Comparison of ENCODE assay signal across 34 cellular contexts in genomic region chr3:145737952-145738351, GRCh38.
"Had no signal": no experiment of that assay in that cellular context is flagged by ENCODE, and none has a peak within 500 bp of the region (broad histone marks: within the 10 kb centered on the region; RNA-seq: fewer than 3 reads in every experiment).

No MANE protein-coding gene starts in this region.

- DNase-seq: activated effector memory CD4-positive, alpha-beta T cell treated with anti-CD3 and anti-CD28 coated beads, Interleukin-2, amount 50 U/mL, for 16 hours; activated effector memory CD4-positive, alpha-beta T cell treated with Interleukin-2 at 50 U/mL for 16 hours; activated gamma-delta T cell; activated gamma-delta T cell treated with Interleukin-2 at 50 U/mL for 16 hours; activated naive CD4-positive, alpha-beta T cell; activated naive CD4-positive, alpha-beta T cell treated with anti-CD3 and anti-CD28 coated beads for 36 hours; activated naive CD4-positive, alpha-beta T cell treated with anti-CD3 and anti-CD28 coated beads, Interleukin-2, amount 10 ng/mL, durations not matched to agents 7 days and 5 days; activated naive CD4-positive, alpha-beta T cell treated with anti-CD3 and anti-CD28 coated beads, Interleukin-2, amount 50 U/mL, for 16 hours; activated naive CD4-positive, alpha-beta T cell treated with Interleukin-2 at 50 U/mL for 16 hours; activated naive CD8-positive, alpha-beta T cell treated with anti-CD3 and anti-CD28 coated beads for 36 hours; activated naive CD8-positive, alpha-beta T cell treated with anti-CD3 and anti-CD28 coated beads, Interleukin-2, amount 10 ng/mL, durations not matched to agents 7 days and 5 days; activated naive CD8-positive, alpha-beta T cell treated with anti-CD3 and anti-CD28 coated beads, Interleukin-2, amount 50 U/mL, for 24 hours; activated T-cell treated with anti-CD3 and anti-CD28 coated beads, Interleukin-2, amount 50 U/mL, for 1 hour; activated T-cell treated with anti-CD3 and anti-CD28 coated beads, Interleukin-2, amount 50 U/mL, for 24 hours; activated T-cell treated with anti-CD3 and anti-CD28 coated beads, Interleukin-2, amount 50 U/mL, for 4 hours; activated T-cell treated with anti-CD3 and anti-CD28 coated beads, Interleukin-2, amount 50 U/mL, for 48 hours; activated T-cell treated with anti-CD3 and anti-CD28 coated beads, Interleukin-2, amount 50 U/mL, for 72 hours; adrenal gland; amniotic stem cell; amygdala; anterior cingulate cortex; aorta; body of pancreas; brain microvascular endothelial cell; caudate nucleus; central memory CD4-positive, alpha-beta T cell; cerebellar nuclear complex had no signal

- H3K36me3 ChIP-seq: adrenal gland, ascending aorta, brain microvascular endothelial cell, breast epithelium, cardiac muscle cell had no signal

- H3K9me3 ChIP-seq: adrenal gland, ascending aorta, body of pancreas, breast epithelium had no signal

- H3K4me1 ChIP-seq: adrenal gland, ascending aorta, body of pancreas, breast epithelium had no signal

- FAIRE-seq: astrocyte, bronchial epithelial cell had no signal

- H3K27me3 ChIP-seq: adrenal gland, ascending aorta, body of pancreas, brain microvascular endothelial cell, breast epithelium, cardiac muscle cell had no signal

- ATAC-seq: activated naive CD4-positive, alpha-beta T cell treated with anti-CD3 and anti-CD28 coated beads, Interleukin-2, amount 50 U/mL, for 72 hours; activated naive CD8-positive, alpha-beta T cell treated with anti-CD3 and anti-CD28 coated beads, Interleukin-2, amount 50 U/mL, for 24 hours; activated T-cell treated with anti-CD3 and anti-CD28 coated beads, Interleukin-2, amount 50 U/mL, for 4 hours; activated T-cell treated with anti-CD3 and anti-CD28 coated beads, Interleukin-2, amount 50 U/mL, for 72 hours; activated T-helper 17 cell treated with anti-CD3 and anti-CD28 coated beads, Interleukin-2, amount 50 U/mL, for 72 hours; body of pancreas had no signal

- H3K4me3 ChIP-seq: adrenal gland, ascending aorta, body of pancreas, breast epithelium, cardiac muscle cell had no signal

- H3K27ac ChIP-seq: adrenal gland, ascending aorta, body of pancreas, brain microvascular endothelial cell, breast epithelium, cardiac muscle cell had no signal
